In genomic region chr3:9890249-9891071, GRCh38 we compare ENCODE assay signal across 8 cellular contexts. TPM values are rescaled to one million over a fixed set of nuclear protein-coding genes. Genes with fewer than 3 reads are reported as not detected.
DNase-seq lines count a peak whose midpoint lies in the region; ATAC-seq and TF ChIP-seq lines count a peak whose summit lies in the region.

JAGN1 (plus strand) TSS chr3:9890610; CDS start chr3:9890723, 113 bp downstream.

- H3K36me3 Mint-ChIP-seq in T-helper 2 cell treated with Interferon-gamma antibody and Interleukin-4, amounts not matched to agents 5 μg/mL and 100 μg/mL, for 36 hours (ENCODE audit: low read depth), result peaks cover 34% of the 10 kb centered on the region

- H3K27me3 ChIP-seq in right cardiac atrium (ENCODE audit: control insufficient read depth, insufficient read depth), result no peaks in the 10 kb centered on the region

- H3K4me1 Mint-ChIP-seq in T-helper 2 cell treated with Interferon-gamma antibody and Interleukin-4, amounts not matched to agents 5 μg/mL and 100 μg/mL, for 36 hours (ENCODE audit: low read depth), result peaks cover 34% of the 10 kb centered on the region

- H3K36me3 ChIP-seq in urinary bladder (ENCODE audit: insufficient read depth), result no peaks in the 10 kb centered on the region

- H3K9me3 Mint-ChIP-seq in T-helper 2 cell treated with Interferon-gamma antibody and Interleukin-4, amounts not matched to agents 5 μg/mL and 100 μg/mL, for 36 hours, result no peaks in the 10 kb centered on the region

- H3K4me3 ChIP-seq in right cardiac atrium (ENCODE audit: low read length), result peak within 1 kb of the TSS; percentile 83
- H3K4me3 ChIP-seq in urinary bladder (ENCODE audit: low read depth, low read length), result peak within 1 kb of the TSS; percentile 71

- DNase-seq in NCI-H146 (lab: John Stamatoyannopoulos, UW), result peak; percentile 76
- DNase-seq in T-helper 2 cell treated with Interferon-gamma antibody and Interleukin-4, amounts not matched to agents 5 μg/mL and 100 μg/mL, for 36 hours (ENCODE audit: low spot score), result peak; percentile 85
- peak; percentile 8 to 94 (median 86) for DNase-seq in anterior cingulate cortex (lab: John Stamatoyannopoulos, UW)
- DNase-seq in right cardiac atrium, result peak; percentile 89 to 96 (median 95)
- peak; percentile 45 for DNase-seq in pulmonary artery endothelial cell (ENCODE audit: low read depth, low spot score)

- H3K9me3 ChIP-seq in right cardiac atrium (ENCODE audit: control insufficient read depth, low read length), result no peaks in the 10 kb centered on the region

- peak within 1 kb of the TSS; percentile 98 for H3K27ac Mint-ChIP-seq in T-helper 2 cell treated with Interferon-gamma antibody and Interleukin-4, amounts not matched to agents 5 μg/mL and 100 μg/mL, for 36 hours

- under 1% methylated on average over 62 of the region's 62 CpGs for WGBS in right cardiac atrium
- under 1% methylated on average over 62 of the region's 62 CpGs for WGBS in urinary bladder

- intact Hi-C loops in right cardiac atrium (cut with DNase I), result no loop called here

- ATAC-seq in HG02798 (IDR thresholded peaks at IDR 0.05; ENCODE audit: poor library complexity, unreplicated experiment), result peak; percentile 85
- ATAC-seq in right cardiac atrium, result peak; percentile 97 to 98

- peak; percentile 89 for TF ChIP-seq POLR2A in GM15510 (IDR thresholded peaks at IDR 0.05; ENCODE audit: borderline replicate concordance, extremely low read depth, insufficient read length)

- H3K4me1 ChIP-seq in right cardiac atrium (ENCODE audit: control insufficient read depth, insufficient read depth, low read length) (peaks cover 2% of the 10 kb centered on the region), urinary bladder (ENCODE audit: insufficient read depth) (no peaks in the 10 kb centered on the region)

- no peaks in the 10 kb centered on the region for H3K27me3 Mint-ChIP-seq in T-helper 2 cell treated with Interferon-gamma antibody and Interleukin-4, amounts not matched to agents 5 μg/mL and 100 μg/mL, for 36 hours (ENCODE audit: low read depth)

- peak within 1 kb of the TSS; percentile 99 for H3K4me3 Mint-ChIP-seq in T-helper 2 cell treated with Interferon-gamma antibody and Interleukin-4, amounts not matched to agents 5 μg/mL and 100 μg/mL, for 36 hours

- H3K27ac ChIP-seq in right cardiac atrium (ENCODE audit: low read length), result peak within 1 kb of the TSS; percentile 89
- H3K27ac ChIP-seq in urinary bladder (ENCODE audit: low read depth), result peak within 1 kb of the TSS; percentile 99

RNA-seq across cellular contexts. Expression of gene JAGN1, which starts in this region (rescaled TPM):
- total RNA-seq in right cardiac atrium (10 to 100 TPM; 20.3 to 22.4 (median 20.4) TPM), pulmonary artery endothelial cell (29.0 and 35.3 TPM in 2 replicates), urinary bladder (12.2 TPM)
- polyA plus RNA-seq in right cardiac atrium (26.0 TPM), urinary bladder (44.3 TPM)

Comparison
In these comparisons a context has a peak if more than half of its experiments do, and no peak if none do; other contexts are left out.
1. Peak in every context shown above with its lines: DNase-seq, ATAC-seq, H3K4me3 ChIP-seq and H3K27ac ChIP-seq.
2. DNase-seq: peak in every context shown above with its lines; median percentile 95 in right cardiac atrium; 86 in anterior cingulate cortex; 85 in T-helper 2 cell treated with Interferon-gamma antibody and Interleukin-4, amounts not matched to agents 5 μg/mL and 100 μg/mL, for 36 hours; 76 in NCI-H146; 45 in pulmonary artery endothelial cell.